Comparison of ENCODE assay signal across 16 cellular contexts in genomic region chr7:22156205-22156604, GRCh38.
A peak's percentile ranks its signal among the peaks of the same experiment; 100 is the strongest.
DNase-seq lines count a peak whose midpoint lies in the region; ATAC-seq and TF ChIP-seq lines count a peak whose summit lies in the region.
"Had no signal": no experiment of that assay in that cellular context is flagged by ENCODE, and none has a peak within 500 bp of the region (broad histone marks: within the 10 kb centered on the region; RNA-seq: fewer than 3 reads in every experiment).

No MANE protein-coding gene starts in this region.

- POLR2A ChIA-PET in HCT116 (lab: Charles Lee), result no interaction called here

- H3K9me3 ChIP-seq in HCT116 (ENCODE audit: control insufficient read depth in 1 of 2, insufficient read depth in 1 of 2, low read depth in 1 of 2, low read length in 2 of 2) (no peaks in the 10 kb centered on the region), neuronal stem cell (replicated peaks in 1 of 2; ENCODE audit: control insufficient read depth in 2 of 2, insufficient read depth in 1 of 2, low read depth in 1 of 2, low read length in 2 of 2) (no peaks in the 10 kb centered on the region)
- H3K9me3 ChIP-seq: BE2C, pancreas had no signal

- no peak overlapping the region for H2BK5ac ChIP-seq in neuronal stem cell (ENCODE audit: low read length)

- no peak for TF ChIP-seq CTCF in HCT116 (IDR thresholded peaks at IDR 0.05 in 2 of 3, conservative IDR thresholded peaks at IDR 0.05 in 1 of 3; ENCODE audit: borderline replicate concordance in 1 of 3, insufficient read depth in 1 of 3, low read depth in 2 of 3, low read length in 2 of 3)
- TF ChIP-seq CTCF in astrocyte of the cerebellum (IDR thresholded peaks at IDR 0.05; ENCODE audit: low read depth, low read length, missing control alignments), result no peak

- no peaks in the 10 kb centered on the region for H3K79me1 ChIP-seq in neuronal stem cell (ENCODE audit: low read depth, low read length)

- H3K4me2 ChIP-seq in HCT116 (ENCODE audit: low read length), result peak overlapping the region; percentile 20; the same call in 1 of the 2 replicates
- no peak overlapping the region for H3K4me2 ChIP-seq in neuronal stem cell (ENCODE audit: insufficient read depth, low read length, poor library complexity, severe bottlenecking)
- H3K4me2 ChIP-seq: GM23338, PC-9 had no signal

- H3K9me2 ChIP-seq in HCT116 (ENCODE audit: insufficient read depth), result no peaks in the 10 kb centered on the region

- no peak for TF ChIP-seq POLR2A in HCT116 (IDR thresholded peaks at IDR 0.05; ENCODE audit: borderline replicate concordance, extremely low read depth, insufficient read depth, insufficient read length)

- no peak overlapping the region for H2BK120ac ChIP-seq in neuronal stem cell (ENCODE audit: low read depth, low read length)

- no peak overlapping the region for H3K4me3 ChIP-seq in HCT116 (replicated peaks in 1 of 2; ENCODE audit: low read depth in 1 of 2, low read length in 2 of 2)
- no peak overlapping the region for H3K4me3 ChIP-seq in astrocyte of the cerebellum (ENCODE audit: low read depth, low read length)
- no peak overlapping the region for H3K4me3 ChIP-seq in neuronal stem cell (ENCODE audit: low read length in 2 of 2)
- H3K4me3 ChIP-seq: GM23338, pancreas, PC-9 had no signal

- no peak overlapping the region for H3K18ac ChIP-seq in neuronal stem cell (ENCODE audit: low read length)

- H3K27ac ChIP-seq in HCT116 (ENCODE audit: low read depth, low read length) (no peak overlapping the region), neuronal stem cell (replicated peaks; ENCODE audit: low read length) (no peak overlapping the region)
- H3K27ac ChIP-seq: pancreas, PC-9 had no signal

- no peak overlapping the region for H3K4ac ChIP-seq in neuronal stem cell (ENCODE audit: low read length)

- no peak overlapping the region for H3K14ac ChIP-seq in neuronal stem cell (ENCODE audit: low read length)

- H3K9ac ChIP-seq in HCT116 (ENCODE audit: low read length) (no peak overlapping the region), neuronal stem cell (ENCODE audit: low read depth, low read length, poor library complexity) (no peak overlapping the region)

- peak; percentile 75 for ATAC-seq in HCT116
- ATAC-seq in GM21360 (IDR thresholded peaks at IDR 0.05; ENCODE audit: unreplicated experiment), result no peak
- ATAC-seq: GM23338, left lobe of liver had no signal

- H2AK5ac ChIP-seq in neuronal stem cell (ENCODE audit: low read depth, low read length), result no peak overlapping the region

- intact Hi-C loops in HCT116 (cut with micrococcal nuclease), result no loop called here

- DNase-seq in 8988T, result peak; percentile 20
- peak; percentile 42 for DNase-seq in HCT116 (ENCODE audit: low read depth, low spot score)
- DNase-seq in astrocyte of the cerebellum (ENCODE audit: low read depth), result peak; percentile 49
- DNase-seq in iris pigment epithelial cell (ENCODE audit: low read depth), result peak; percentile 59
- DNase-seq in iPS-NIHi11 (ENCODE audit: low spot score), result no peak
- no peak for DNase-seq in DMS153 treated with DMSO at 0.1 percent for 48 hours (lab: John Stamatoyannopoulos, UW; ENCODE audit: unreplicated experiment)
- DNase-seq in neuronal stem cell (ENCODE audit: low spot score), result no peak
- DNase-seq: amygdala; BE2C; NCI-H2171 treated with DMSO at 0.1 percent for 48 hours; pancreas; stimulated activated CD4-positive, alpha-beta T cell treated with anti-CD3 and anti-CD28 coated beads, Interleukin-4, amount 100 ng/mL, for 4 hours had no signal

- H2BK12ac ChIP-seq in neuronal stem cell (ENCODE audit: low read length), result no peak overlapping the region

- no peak for TF ChIP-seq RAD21 in HCT116 (IDR thresholded peaks at IDR 0.05; ENCODE audit: low read depth)

- no TSS peak for BruUV-seq in HCT116 (replicated peaks; lab: Mats Ljungman, UMichigan)

- H3K36me3 ChIP-seq in HCT116 (ENCODE audit: control insufficient read depth in 1 of 2, insufficient read depth in 2 of 2, low read length in 2 of 2) (no peaks in the 10 kb centered on the region; a peak in 1 of 4 replicates), neuronal stem cell (replicated peaks in 1 of 2; ENCODE audit: control insufficient read depth in 2 of 2, insufficient read depth in 2 of 2, low read length in 2 of 2) (peaks cover 0 to 42% of the 10 kb centered on the region in 2 donors)

- H4K20me1 ChIP-seq in HCT116 (ENCODE audit: insufficient read depth), result no peaks in the 10 kb centered on the region

- in situ Hi-C loops in astrocyte of the cerebellum (cut with HindIII; ENCODE audit: low sequenced_read_pairs), result no loop called here

- H4K91ac ChIP-seq in neuronal stem cell (ENCODE audit: low read depth, low read length, poor library complexity), result no peak overlapping the region

- H3K4me1 ChIP-seq in HCT116 (ENCODE audit: control insufficient read depth in 1 of 2, insufficient read depth in 2 of 2, low read length in 2 of 2) (peaks cover 0 to 12% of the 10 kb centered on the region in 2 experiments; a peak in 2 of 4 replicates), neuronal stem cell (ENCODE audit: control insufficient read depth in 2 of 2, insufficient read depth in 1 of 2, low read depth in 1 of 2, low read length in 2 of 2) (peaks cover 13 to 27% of the 10 kb centered on the region in 2 donors)
- H3K4me1 ChIP-seq: pancreas had no signal

- H2BK15ac ChIP-seq in neuronal stem cell (ENCODE audit: low read length), result no peak overlapping the region

- no peaks in the 10 kb centered on the region for H3K27me3 ChIP-seq in HCT116 (ENCODE audit: insufficient read depth, low read length)
- no peaks in the 10 kb centered on the region for H3K27me3 ChIP-seq in neuronal stem cell (ENCODE audit: control insufficient read depth in 3 of 3, insufficient read depth in 3 of 3, low read depth in 1 of 3, low read length in 3 of 3)
- H3K27me3 ChIP-seq: BE2C, pancreas had no signal

- RAD21 ChIA-PET in HCT116 (lab: Charles Lee; ENCODE audit: low non-redundant PET in 1 of 2, low total read pairs in 2 of 2, uncharacterized antibody in 2 of 2, unreplicated experiment in 2 of 2), result no interaction called here

- no peak overlapping the region for H2AFZ ChIP-seq in HCT116 (ENCODE audit: low read depth, low read length, poor library complexity, severe bottlenecking)
- no peak overlapping the region for H2AFZ ChIP-seq in neuronal stem cell (ENCODE audit: low read length)
- H2AFZ ChIP-seq: GM23338, PC-9 had no signal

- no peak overlapping the region for H3K23ac ChIP-seq in neuronal stem cell (ENCODE audit: low read depth, low read length, poor library complexity)

- no CpG with 5 or more reads among the region's 4 CpGs for WGBS in neuronal stem cell (ENCODE audit: extremely low coverage in 2 of 2, insufficient read length in 2 of 2, insufficient replicate concordance in 1 of 2), 2 donors

- H3K79me2 ChIP-seq in HCT116 (ENCODE audit: insufficient read depth, low read length), result no peaks in the 10 kb centered on the region

- CTCF ChIA-PET in HCT116 (lab: Charles Lee), result no interaction called here

- no peak overlapping the region for H4K8ac ChIP-seq in neuronal stem cell (ENCODE audit: low read depth, low read length)

TF ChIP-seq in HCT116, 20 proteins besides CTCF, POLR2A, EP300 and RAD21:
- TF ChIP-seq SRF (IDR thresholded peaks at IDR 0.05; ENCODE audit: low read depth) (no peak), FOSL1 (IDR thresholded peaks at IDR 0.05; ENCODE audit: low read depth) (peak; percentile 67), JUND (IDR thresholded peaks at IDR 0.05) (peak; percentile 47), CBX3 (IDR thresholded peaks at IDR 0.05; ENCODE audit: low read depth) (no peak)

Comparison
In these comparisons a context has a peak if more than half of its experiments do, and no peak if none do; other contexts are left out.
1. DNase-seq: peak in 8988T (single experiment), HCT116 (single experiment), astrocyte of the cerebellum (single experiment) and iris pigment epithelial cell (single experiment); none in iPS-NIHi11 (single experiment), DMS153 treated with DMSO at 0.1 percent for 48 hours (single experiment) and neuronal stem cell (single experiment).